8 cellular contexts compared by ENCODE assay signal in genomic region chr2:71548589-71549485, GRCh38.
DNase-seq lines count a peak whose midpoint lies in the region; ATAC-seq, FAIRE-seq and TF ChIP-seq lines count a peak whose summit lies in the region.

No MANE protein-coding gene starts in this region.

- TF ChIP-seq CTCF in choroid plexus epithelial cell (conservative IDR thresholded peaks at IDR 0.05; ENCODE audit: low read depth, low read length) (peak; percentile 87), right lobe of liver (IDR thresholded peaks at IDR 0.05) (peak; percentile 72 to 97 (median 92))

- no peaks in the 10 kb centered on the region for H3K27me3 ChIP-seq in right lobe of liver

- no peak overlapping the region for H3K4me3 ChIP-seq in choroid plexus epithelial cell (ENCODE audit: low read depth, low read length)
- H3K4me3 ChIP-seq in right lobe of liver: no peak overlapping the region

- TF ChIP-seq POLR2A in GM12892 (IDR thresholded peaks at IDR 0.05; ENCODE audit: low read depth, low read length): no peak
- TF ChIP-seq POLR2A in right lobe of liver (IDR thresholded peaks at IDR 0.05): no peak

- no peaks in the 10 kb centered on the region for H3K4me1 ChIP-seq in right lobe of liver

- peak; percentile 81 to 93 (median 86) for ATAC-seq in right lobe of liver
- no peak for ATAC-seq in HG03460 (IDR thresholded peaks at IDR 0.05; ENCODE audit: unreplicated experiment)

- H3K36me3 ChIP-seq in right lobe of liver: peaks cover 0 to 4% (median 0%) of the 10 kb centered on the region in 4 donors

- intact Hi-C loops in right lobe of liver (cut with DNase I): loop anchor here (5.0 to 10.0 kb wide), 3 partner anchors 246 to 606 kb away; no protein-coding TSS in a partner anchor

- H3K9me3 ChIP-seq in right lobe of liver: no peaks in the 10 kb centered on the region

- WGBS in right lobe of liver (ENCODE audit: insufficient coverage, low coverage, low lambda C conversion rate, missing lambda C conversion rate): 45% methylated on average over 18 of the region's 23 CpGs

- peak; percentile 58 for FAIRE-seq in GM12892 (lab: Jason Lieb, UNC)

- DNase-seq in 8988T (peak; percentile 86), GM12892 (ENCODE audit: insufficient read length) (peak; percentile 71), NCI-H2171 (lab: John Stamatoyannopoulos, UW) (peak; percentile 77), choroid plexus epithelial cell (ENCODE audit: low read depth) (peak; percentile 70), right lobe of liver (peak; percentile 60 to 81 (median 77))
- DNase-seq in activated CD4-positive, alpha-beta T cell treated with anti-CD3 and anti-CD28 coated beads for 4 hours: peak; percentile 51 to 67
- DNase-seq in stimulated activated CD8-positive, alpha-beta memory T cell treated with anti-CD3 and anti-CD28 coated beads, Interleukin-12 subunit alpha, Interleukin-12 subunit beta, amount 100 ng/mL, for 1 hour (ENCODE audit: low read depth): peak; percentile 45

- no peak overlapping the region for H3K27ac ChIP-seq in right lobe of liver
